ENCODE assay signal across 11 cellular contexts in genomic region chr6:11514672-11515071, GRCh38.
DNase-seq lines count a peak whose midpoint lies in the region; ATAC-seq and TF ChIP-seq lines count a peak whose summit lies in the region.
"Had no signal": no experiment of that assay in that cellular context is flagged by ENCODE, and none has a peak within 500 bp of the region (broad histone marks: within the 10 kb centered on the region; RNA-seq: fewer than 3 reads in every experiment).

No MANE protein-coding gene starts in this region.

- H3K4me1 ChIP-seq in tibial artery: no peaks in the 10 kb centered on the region

- H3K27me3 ChIP-seq in tibial artery: no peaks in the 10 kb centered on the region

- H3K9me3 ChIP-seq in tibial artery: peaks cover 0 to 15% (median 8%) of the 10 kb centered on the region in 3 donors

- H3K27ac ChIP-seq in tibial artery: no peak overlapping the region
- H3K27ac ChIP-seq: skin epidermis had no signal

- H3K36me3 ChIP-seq in tibial artery: peaks cover 0 to 8% (median 0%) of the 10 kb centered on the region in 3 donors

- no peak overlapping the region for H3K4me3 ChIP-seq in tibial artery
- H3K4me3 ChIP-seq: skin epidermis had no signal

- no peak for TF ChIP-seq CTCF in tibial artery (IDR thresholded peaks at IDR 0.05)

- peak; percentile 32 for DNase-seq in CD1c-positive myeloid dendritic cell (ENCODE audit: extremely low spot score)
- DNase-seq in AML-193 (lab: John Stamatoyannopoulos, UW): no peak
- no peak for DNase-seq in kidney glomerular epithelial cell (lab: John Stamatoyannopoulos, UW)
- no peak for DNase-seq in tibial artery
- no peak for DNase-seq in AG08396 (ENCODE audit: low spot score)
- DNase-seq: NCI-H2081 treated with DMSO at 0.1 percent for 48 hours, RPMI8226 had no signal

- ATAC-seq in GM19328 (IDR thresholded peaks at IDR 0.05; ENCODE audit: unreplicated experiment) (peak; percentile 84), HG02678 (IDR thresholded peaks at IDR 0.05; ENCODE audit: unreplicated experiment) (peak; percentile 91), HG03457 (IDR thresholded peaks at IDR 0.05; ENCODE audit: unreplicated experiment) (peak; percentile 74)

- intact Hi-C loops in tibial artery (cut with DNase I; ENCODE audit: low total_unique reads): no loop called here
